7 cellular contexts compared by ENCODE assay signal in the genomic region with DNA sequence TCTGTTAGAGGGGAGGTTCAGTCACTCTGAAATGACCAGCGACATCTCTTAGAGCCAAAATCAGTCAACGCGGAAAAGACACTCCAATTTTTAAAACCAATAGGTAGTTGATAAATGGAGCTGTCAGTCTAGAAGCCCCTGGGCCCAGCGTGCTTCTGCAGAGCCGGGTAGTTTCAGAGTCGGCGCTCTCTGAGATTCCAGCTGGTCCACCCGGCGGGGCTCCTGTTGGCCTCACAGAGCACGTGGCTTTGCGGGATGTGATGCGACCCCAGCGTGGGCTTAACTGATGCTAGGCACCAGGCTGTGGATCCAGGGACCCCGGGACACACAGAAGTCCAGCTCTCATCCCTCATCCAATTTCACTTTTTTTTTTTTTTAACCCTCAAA.
DNase-seq lines count a peak whose midpoint lies in the region; ATAC-seq and TF ChIP-seq lines count a peak whose summit lies in the region.
"Not testable (repeated sequence)": the region's sequence is repeated elsewhere in the genome, so short reads cannot be mapped to it uniquely, and the experiment has no call there.

No MANE protein-coding gene starts in this region.

- not testable (repeated sequence) for H3K9me1 ChIP-seq in IMR-90 (ENCODE audit: insufficient read depth, low read length)

- not testable (repeated sequence) for H2BK15ac ChIP-seq in IMR-90 (ENCODE audit: low read depth, low read length)

- in situ Hi-C loops in IMR-90 (cut with MboI; ENCODE audit: low sequenced_read_pairs) = not testable (repeated sequence)

- not testable (repeated sequence) for H3K36me3 ChIP-seq in IMR-90 (ENCODE audit: control insufficient read depth, insufficient read depth, low read length); cardiac muscle cell; neural progenitor cell; suprapubic skin

- not testable (repeated sequence) for H3K27ac ChIP-seq in IMR-90 (ENCODE audit: insufficient read depth, low read length); neural progenitor cell; suprapubic skin
- peak overlapping the region; percentile 67 for H3K27ac ChIP-seq in cardiac muscle cell

- ATAC-seq in IMR-90 (ENCODE audit: low read depth) = not testable (repeated sequence)
- peak; percentile 53 for ATAC-seq in left colon

- H2BK5ac ChIP-seq in IMR-90 (ENCODE audit: low read depth, low read length, poor library complexity, severe bottlenecking) = not testable (repeated sequence)

- not testable (repeated sequence) for TF ChIP-seq RAD21 in IMR-90 (IDR thresholded peaks at IDR 0.05; ENCODE audit: low read length)

- whole genome bisulfite sequencing in IMR-90 (ENCODE audit: extremely low coverage in 2 of 2, insufficient read length in 1 of 2), 2 experiments = no CpG with 5 or more reads among the region's 14 CpGs
- whole genome bisulfite sequencing in suprapubic skin = 83% methylated on average over 9 of the region's 14 CpGs

- not testable (repeated sequence) for H3K9me3 Mint-ChIP-seq in brain, neural progenitor cell

- H3K4me3 ChIP-seq in IMR-90 (ENCODE audit: insufficient read depth, low read depth, low read length); cardiac muscle cell: not testable (repeated sequence)
- H3K4me3 ChIP-seq in neural progenitor cell (peak overlapping the region; percentile 9), suprapubic skin (peak overlapping the region; percentile 35)

- not testable (repeated sequence) for H4K8ac ChIP-seq in IMR-90 (ENCODE audit: low read depth in 2 of 2, low read length in 2 of 2)

- intact Hi-C loops in IMR-90 (cut with micrococcal nuclease); left colon (cut with DNase I, micrococcal nuclease): not testable (repeated sequence)

- H4K5ac ChIP-seq in IMR-90 (ENCODE audit: low read depth, low read length) = not testable (repeated sequence)

- not testable (repeated sequence) for H3K23ac ChIP-seq in IMR-90 (ENCODE audit: low read depth, low read length)

- not testable (repeated sequence) for H3K9ac ChIP-seq in IMR-90 (ENCODE audit: low read depth, low read length); neural progenitor cell

- not testable (repeated sequence) for TF ChIP-seq CTCF in IMR-90 (conservative IDR thresholded peaks at IDR 0.05; ENCODE audit: low read depth, low read length); brain (conservative IDR thresholded peaks at IDR 0.05); cardiac muscle cell (IDR thresholded peaks at IDR 0.05; ENCODE audit: low read depth, low read length); neural progenitor cell (IDR thresholded peaks at IDR 0.05); suprapubic skin (IDR thresholded peaks at IDR 0.05)

- not testable (repeated sequence) for TF ChIP-seq EP300 in suprapubic skin (IDR thresholded peaks at IDR 0.05)

- not testable (repeated sequence) for H3K79me2 ChIP-seq in neural progenitor cell (ENCODE audit: low read depth)

- H4K20me1 ChIP-seq in IMR-90 (ENCODE audit: insufficient read depth, low read length); neural progenitor cell (ENCODE audit: low read depth): not testable (repeated sequence)

- H2AK5ac ChIP-seq in IMR-90 (ENCODE audit: low read depth, low read length) = not testable (repeated sequence)

- not testable (repeated sequence) for H2BK120ac ChIP-seq in IMR-90 (ENCODE audit: low read depth, low read length)

- CTCF ChIA-PET in IMR-90 (lab: Yijun Ruan, JAX) = not testable (repeated sequence)

- not testable (repeated sequence) for H3K56ac ChIP-seq in IMR-90 (ENCODE audit: extremely low read depth, insufficient read depth, low read length)

- not testable (repeated sequence) for H3F3A ChIP-seq in neural progenitor cell (ENCODE audit: low read depth)

- not testable (repeated sequence) for H3K27me3 Mint-ChIP-seq in brain; neural progenitor cell (ENCODE audit: insufficient read depth, low read depth)

- H3K4me2 ChIP-seq in IMR-90 (ENCODE audit: low read depth, low read length) = not testable (repeated sequence)
- peak overlapping the region; percentile 42 for H3K4me2 ChIP-seq in neural progenitor cell

- not testable (repeated sequence) for H3K4me1 Mint-ChIP-seq in brain, neural progenitor cell

- not testable (repeated sequence) for H3K27me3 ChIP-seq in IMR-90 (ENCODE audit: control insufficient read depth, insufficient read depth, low read length); cardiac muscle cell; neural progenitor cell; suprapubic skin

- not testable (repeated sequence) for H2AK9ac ChIP-seq in IMR-90 (replicated peaks; ENCODE audit: low read depth, low read length, poor library complexity)

- H4K91ac ChIP-seq in IMR-90 (ENCODE audit: insufficient read depth, low read depth, low read length) = not testable (repeated sequence)

- not testable (repeated sequence) for H2BK20ac ChIP-seq in IMR-90 (ENCODE audit: low read depth, low read length)

- not testable (repeated sequence) for H3K27ac Mint-ChIP-seq in brain, neural progenitor cell

- H3K36me3 Mint-ChIP-seq in brain, neural progenitor cell: not testable (repeated sequence)

- not testable (repeated sequence) for H3K9me3 ChIP-seq in IMR-90 (ENCODE audit: control insufficient read depth, insufficient read depth, low read length); cardiac muscle cell (ENCODE audit: low read depth); neural progenitor cell (ENCODE audit: low read depth); suprapubic skin

- not testable (repeated sequence) for DNase-seq in IMR-90; cardiac muscle cell (ENCODE audit: low read depth in 1 of 2, low spot score in 1 of 2); left colon; neural progenitor cell (ENCODE audit: low spot score); suprapubic skin (ENCODE audit: low spot score in 2 of 2)
- DNase-seq in ecto neural progenitor cell (ENCODE audit: low spot score) = peak; percentile 19

- BruUV-seq in IMR-90 (replicated peaks; lab: Mats Ljungman, UMichigan) = TSS peak; percentile 61

- H3K4ac ChIP-seq in IMR-90 (ENCODE audit: low read depth, low read length) = not testable (repeated sequence)

- dilution Hi-C loops in IMR-90 (cut with HindIII; ENCODE audit: low sequenced_read_pairs, unreplicated experiment) = not testable (repeated sequence)

- not testable (repeated sequence) for TF ChIP-seq POLR2A in IMR-90 (IDR thresholded peaks at IDR 0.05; ENCODE audit: low read depth, low read length); suprapubic skin (IDR thresholded peaks at IDR 0.05)

- H3K4me3 Mint-ChIP-seq in brain = peak overlapping the region in 3 of 5 experiments; percentile 44 to 56 (median 45)
- H3K4me3 Mint-ChIP-seq in neural progenitor cell = not testable (repeated sequence)

- POLR2A ChIA-PET in IMR-90 (lab: Charles Lee; ENCODE audit: unreplicated experiment) = not testable (repeated sequence)

- H3K18ac ChIP-seq in IMR-90 (ENCODE audit: low read depth, low read length) = not testable (repeated sequence)

- H3K4me1 ChIP-seq in IMR-90 (ENCODE audit: control insufficient read depth, insufficient read depth, low read length); cardiac muscle cell (ENCODE audit: low read depth); neural progenitor cell; suprapubic skin: not testable (repeated sequence)

- not testable (repeated sequence) for H2AFZ ChIP-seq in IMR-90 (replicated peaks; ENCODE audit: low read length, poor library complexity); neural progenitor cell (replicated peaks)

- not testable (repeated sequence) for H3K79me1 ChIP-seq in IMR-90 (ENCODE audit: low read depth in 1 of 2, low read length in 2 of 2)

- H3K14ac ChIP-seq in IMR-90 (replicated peaks; ENCODE audit: low read depth, low read length) = not testable (repeated sequence)
